In genomic region chr3:69901802-69902201, GRCh38 we compare ENCODE assay signal across 29 cellular contexts.
"Had no signal": no experiment of that assay in that cellular context is flagged by ENCODE, and none has a peak within 500 bp of the region (broad histone marks: within the 10 kb centered on the region; RNA-seq: fewer than 3 reads in every experiment).

No MANE protein-coding gene starts in this region.

- H3K9me3 Mint-ChIP-seq: activated CD4-positive, alpha-beta memory T cell treated with anti-CD3 and anti-CD28 coated beads for 36 hours; activated CD4-positive, alpha-beta T cell treated with anti-CD3 and anti-CD28 coated beads, Interleukin-2, amount 10 ng/mL, durations not matched to agents 7 days and 5 days; activated naive CD4-positive, alpha-beta T cell treated with anti-CD3 and anti-CD28 coated beads, Interleukin-2, amount 50 U/mL, for 72 hours; activated naive CD8-positive, alpha-beta T cell treated with anti-CD3 and anti-CD28 coated beads, Interleukin-2, amount 50 U/mL, for 24 hours; activated T-cell treated with anti-CD3 and anti-CD28 coated beads, Interleukin-2, amount 50 U/mL, for 4 hours; brain had no signal

- H3K4me3 ChIP-seq: cardiac muscle cell, PC-9, SJCRH30 had no signal

- H3K9ac ChIP-seq: SK-N-SH had no signal

- H3K4me3 Mint-ChIP-seq: activated CD4-positive, alpha-beta memory T cell treated with anti-CD3 and anti-CD28 coated beads for 36 hours; activated CD4-positive, alpha-beta T cell treated with anti-CD3 and anti-CD28 coated beads, Interleukin-2, amount 10 ng/mL, durations not matched to agents 7 days and 5 days; activated naive CD8-positive, alpha-beta T cell treated with anti-CD3 and anti-CD28 coated beads, Interleukin-2, amount 50 U/mL, for 24 hours; activated T-cell treated with anti-CD3 and anti-CD28 coated beads, Interleukin-2, amount 50 U/mL, for 4 hours; brain had no signal

- ATAC-seq: activated naive CD4-positive, alpha-beta T cell treated with anti-CD3 and anti-CD28 coated beads, Interleukin-2, amount 50 U/mL, for 72 hours; activated naive CD8-positive, alpha-beta T cell treated with anti-CD3 and anti-CD28 coated beads, Interleukin-2, amount 50 U/mL, for 24 hours; activated T-cell treated with anti-CD3 and anti-CD28 coated beads, Interleukin-2, amount 50 U/mL, for 4 hours had no signal

- DNase-seq: activated CD4-positive, alpha-beta memory T cell treated with anti-CD3 and anti-CD28 coated beads for 36 hours; activated CD4-positive, alpha-beta T cell treated with anti-CD3 and anti-CD28 coated beads, Interleukin-2, amount 10 ng/mL, durations not matched to agents 7 days and 5 days; activated CD4-positive, CD25-positive, alpha-beta regulatory T cell; activated CD8-positive, alpha-beta memory T cell treated with anti-CD3 and anti-CD28 coated beads for 24 hours; activated effector memory CD4-positive, alpha-beta T cell treated with anti-CD3 and anti-CD28 coated beads, Interleukin-2, amount 50 U/mL, for 16 hours; activated naive CD4-positive, alpha-beta T cell treated with Interleukin-2 at 50 U/mL for 16 hours; activated naive CD8-positive, alpha-beta T cell treated with anti-CD3 and anti-CD28 coated beads, Interleukin-2, amount 50 U/mL, for 24 hours; activated T-cell treated with anti-CD3 and anti-CD28 coated beads, Interleukin-2, amount 50 U/mL, for 4 hours; amniotic stem cell; cerebellar nuclear complex; KG1; MV-4-11; NCI-H1092 treated with DMSO at 0.1 percent for 48 hours; NCI-H1417 treated with DMSO at 0.1 percent for 48 hours; NCI-H1694; NCI-H2029; NCI-H2107; NCI-H2171 treated with DMSO at 0.1 percent for 48 hours; NCI-H345; NCI-H510A; NCI-H69; PC-9; SJCRH30; SK-N-SH; T-helper 1 cell had no signal

- H3K36me3 ChIP-seq: cardiac muscle cell, SJCRH30 had no signal

- H2AFZ ChIP-seq: PC-9 had no signal

- H3K36me3 Mint-ChIP-seq: activated CD4-positive, alpha-beta memory T cell treated with anti-CD3 and anti-CD28 coated beads for 36 hours; activated naive CD4-positive, alpha-beta T cell treated with anti-CD3 and anti-CD28 coated beads, Interleukin-2, amount 50 U/mL, for 72 hours; brain had no signal

- H3K27me3 Mint-ChIP-seq: activated CD4-positive, alpha-beta memory T cell treated with anti-CD3 and anti-CD28 coated beads for 36 hours; activated CD4-positive, alpha-beta T cell treated with anti-CD3 and anti-CD28 coated beads, Interleukin-2, amount 10 ng/mL, durations not matched to agents 7 days and 5 days had no signal

- H3K9me3 ChIP-seq: SJCRH30, SK-N-SH had no signal

- H3K4me2 ChIP-seq: PC-9, SK-N-SH had no signal

- H3K27ac Mint-ChIP-seq: activated CD4-positive, alpha-beta memory T cell treated with anti-CD3 and anti-CD28 coated beads for 36 hours; activated CD4-positive, alpha-beta T cell treated with anti-CD3 and anti-CD28 coated beads, Interleukin-2, amount 10 ng/mL, durations not matched to agents 7 days and 5 days; activated naive CD4-positive, alpha-beta T cell treated with anti-CD3 and anti-CD28 coated beads, Interleukin-2, amount 50 U/mL, for 72 hours; activated naive CD8-positive, alpha-beta T cell treated with anti-CD3 and anti-CD28 coated beads, Interleukin-2, amount 50 U/mL, for 24 hours; brain had no signal

- H3K27ac ChIP-seq: cardiac muscle cell, PC-9, SJCRH30, VCaP had no signal

- H3K4me1 ChIP-seq: SJCRH30 had no signal

- H3K4me1 Mint-ChIP-seq: activated CD4-positive, alpha-beta T cell treated with anti-CD3 and anti-CD28 coated beads, Interleukin-2, amount 10 ng/mL, durations not matched to agents 7 days and 5 days; activated naive CD8-positive, alpha-beta T cell treated with anti-CD3 and anti-CD28 coated beads, Interleukin-2, amount 50 U/mL, for 24 hours; brain had no signal

- H3K27me3 ChIP-seq: cardiac muscle cell, SJCRH30 had no signal
